ENCODE assay signal across 11 cellular contexts in genomic region chr16:28826141-28826540, GRCh38. TPM values are rescaled to one million over a fixed set of nuclear protein-coding genes. Genes with fewer than 3 reads are reported as not detected.
DNase-seq lines count a peak whose midpoint lies in the region; ATAC-seq and TF ChIP-seq lines count a peak whose summit lies in the region.
"Had no signal": no experiment of that assay in that cellular context is flagged by ENCODE, and none has a peak within 500 bp of the region (broad histone marks: within the 10 kb centered on the region; RNA-seq: fewer than 3 reads in every experiment).

No MANE protein-coding gene starts in this region.

- DNase-seq in T-helper 1 cell, result no peak
- DNase-seq in RKO (ENCODE audit: low spot score), result peak; percentile 75
- DNase-seq in effector memory CD8-positive, alpha-beta T cell, result no peak
- DNase-seq in osteoblast (ENCODE audit: insufficient read length, low spot score, missing footprints), result no peak
- no peak for DNase-seq in NCI-H748 (lab: John Stamatoyannopoulos, UW; ENCODE audit: unreplicated experiment)
- DNase-seq in globus pallidus (ENCODE audit: low spot score), result no peak
- no peak for DNase-seq in dedifferentiated amniotic fluid mesenchymal stem cell (ENCODE audit: extremely low spot score)
- DNase-seq: ACHN, activated gamma-delta T cell treated with Interleukin-2 at 50 U/mL for 16 hours, transverse colon had no signal

- H3K27ac ChIP-seq in osteoblast (ENCODE audit: low read depth, low read length), result no peak overlapping the region
- H3K27ac ChIP-seq: transverse colon had no signal

- H3K27me3 Mint-ChIP-seq in T-helper 1 cell treated with Interleukin-12 subunit alpha and Interleukin-12 subunit beta and Interleukin-4 antibody, amounts not matched to agents 30 μg/mL and 1 μg/mL, for 36 hours (ENCODE audit: low read depth), result no peaks in the 10 kb centered on the region
- no peaks in the 10 kb centered on the region for H3K27me3 Mint-ChIP-seq in effector memory CD8-positive, alpha-beta T cell

- H3K36me3 ChIP-seq in osteoblast (ENCODE audit: insufficient read depth, low read length), result peaks cover 64% of the 10 kb centered on the region

- H2AFZ ChIP-seq in osteoblast (ENCODE audit: low read length), result no peak overlapping the region

- peak overlapping the region; percentile 39 for H3K4me3 Mint-ChIP-seq in T-helper 1 cell treated with Interleukin-12 subunit alpha and Interleukin-12 subunit beta and Interleukin-4 antibody, amounts not matched to agents 30 μg/mL and 1 μg/mL, for 36 hours
- peak overlapping the region in 1 of 2 donors; percentile 29 for H3K4me3 Mint-ChIP-seq in effector memory CD8-positive, alpha-beta T cell

- no peak overlapping the region for H3K4me3 ChIP-seq in osteoblast (ENCODE audit: insufficient read depth, low read length)
- H3K4me3 ChIP-seq: transverse colon had no signal

- no peaks in the 10 kb centered on the region for H3K9me3 ChIP-seq in osteoblast (ENCODE audit: low read depth, low read length)
- H3K9me3 ChIP-seq: transverse colon had no signal

- peaks cover 88% of the 10 kb centered on the region for H3K79me2 ChIP-seq in osteoblast (ENCODE audit: insufficient read depth, low read length)

- H3K27ac Mint-ChIP-seq in T-helper 1 cell treated with Interleukin-12 subunit alpha and Interleukin-12 subunit beta and Interleukin-4 antibody, amounts not matched to agents 30 μg/mL and 1 μg/mL, for 36 hours, result peak overlapping the region; percentile 32
- peak overlapping the region; percentile 95 to 99 for H3K27ac Mint-ChIP-seq in effector memory CD8-positive, alpha-beta T cell

- TF ChIP-seq CTCF in osteoblast (IDR thresholded peaks at IDR 0.05; ENCODE audit: extremely low read depth, low read depth, low read length), result peak; percentile 29

- H3K4me1 Mint-ChIP-seq in T-helper 1 cell treated with Interleukin-12 subunit alpha and Interleukin-12 subunit beta and Interleukin-4 antibody, amounts not matched to agents 30 μg/mL and 1 μg/mL, for 36 hours (ENCODE audit: low read depth), result peaks cover 36% of the 10 kb centered on the region
- H3K4me1 Mint-ChIP-seq in effector memory CD8-positive, alpha-beta T cell (ENCODE audit: low read depth in 2 of 2), result peaks cover 20 to 40% of the 10 kb centered on the region in 2 donors

- H3K4me2 ChIP-seq in osteoblast (ENCODE audit: insufficient read depth, low read length), result peak overlapping the region; percentile 3

- no peaks in the 10 kb centered on the region for H3K27me3 ChIP-seq in osteoblast (ENCODE audit: insufficient read depth, low read length)
- H3K27me3 ChIP-seq: transverse colon had no signal

- H3K36me3 Mint-ChIP-seq in T-helper 1 cell treated with Interleukin-12 subunit alpha and Interleukin-12 subunit beta and Interleukin-4 antibody, amounts not matched to agents 30 μg/mL and 1 μg/mL, for 36 hours (ENCODE audit: low read depth), result peaks cover 64% of the 10 kb centered on the region
- H3K36me3 Mint-ChIP-seq in effector memory CD8-positive, alpha-beta T cell (ENCODE audit: insufficient read depth), result peaks cover 77% of the 10 kb centered on the region

- ATAC-seq in effector memory CD8-positive, alpha-beta T cell (replicated peaks), result no peak

- H4K20me1 ChIP-seq in osteoblast (ENCODE audit: insufficient read depth, low read length), result peaks cover 47% of the 10 kb centered on the region

- H3K9me3 Mint-ChIP-seq in T-helper 1 cell treated with Interleukin-12 subunit alpha and Interleukin-12 subunit beta and Interleukin-4 antibody, amounts not matched to agents 30 μg/mL and 1 μg/mL, for 36 hours, result no peaks in the 10 kb centered on the region
- no peaks in the 10 kb centered on the region for H3K9me3 Mint-ChIP-seq in effector memory CD8-positive, alpha-beta T cell

- H3K4me1 ChIP-seq in osteoblast (ENCODE audit: insufficient read depth, low read length), result peaks cover 26% of the 10 kb centered on the region

RNA-seq across cellular contexts. Expression of gene ATXN2L, which starts 3.3 kb away (rescaled TPM):
- 54.5 and 62.6 TPM in 2 replicates for total RNA-seq in osteoblast

RNA-seq across cellular contexts. Expression of gene TUFM, which starts 20.0 kb away (rescaled TPM):
- 89.9 and 101 TPM in 2 replicates for total RNA-seq in osteoblast

RNA-seq across cellular contexts. Expression of gene SH2B1, which starts 37.5 kb away (rescaled TPM):
- total RNA-seq in osteoblast, result 14.8 and 17.1 TPM in 2 replicates

RNA-seq across cellular contexts. Expression of gene ATP2A1, which starts 52.1 kb away (rescaled TPM):
- total RNA-seq in osteoblast, result 0.29 and 0.36 TPM in 2 replicates
